ENCODE assay signal across 15 cellular contexts in genomic region chr10:59586407-59586891, GRCh38.
DNase-seq lines count a peak whose midpoint lies in the region; ATAC-seq and TF ChIP-seq lines count a peak whose summit lies in the region.
"Had no signal": no experiment of that assay in that cellular context is flagged by ENCODE, and none has a peak within 500 bp of the region (broad histone marks: within the 10 kb centered on the region; RNA-seq: fewer than 3 reads in every experiment).

No MANE protein-coding gene starts in this region.

- WGBS in sigmoid colon, 2 donors: 67 to 73% methylated on average over 2 of the region's 2 CpGs

- TF ChIP-seq POLR2A in sigmoid colon (IDR thresholded peaks at IDR 0.05): no peak

- TF ChIP-seq CTCF in LNCaP clone FGC (IDR thresholded peaks at IDR 0.05; ENCODE audit: control insufficient read depth, extremely low read depth, insufficient read depth) (no peak), colonic mucosa (IDR thresholded peaks at IDR 0.05) (no peak), sigmoid colon (IDR thresholded peaks at IDR 0.05) (no peak)

- no peak overlapping the region for H3K9ac ChIP-seq in colonic mucosa (ENCODE audit: low read depth in 2 of 2, low read length in 2 of 2)

- no peaks in the 10 kb centered on the region for H3K9me3 ChIP-seq in colonic mucosa
- H3K9me3 ChIP-seq in sigmoid colon: no peaks in the 10 kb centered on the region
- H3K9me3 ChIP-seq: BE2C had no signal

- H3K36me3 ChIP-seq in colonic mucosa (no peaks in the 10 kb centered on the region), sigmoid colon (no peaks in the 10 kb centered on the region)
- H3K36me3 ChIP-seq: BE2C had no signal

- peak; percentile 65 for DNase-seq in LNCaP clone FGC (ENCODE audit: low read depth)
- DNase-seq in colonic mucosa: no peak
- DNase-seq in left colon: no peak
- DNase-seq in sigmoid colon: no peak
- no peak for DNase-seq in activated CD4-positive, alpha-beta T cell treated with anti-CD3 and anti-CD28 coated beads, Interleukin-2, amount 50 U/mL, for 4 hours
- DNase-seq in NCI-H1436 (lab: John Stamatoyannopoulos, UW): no peak
- no peak for DNase-seq in effector CD8-positive, alpha-beta T cell (lab: John Stamatoyannopoulos, UW)
- DNase-seq: BE2C; CD4-positive, alpha-beta memory T cell; DND-41; NCI-H1417; NCI-H2029 treated with DMSO at 0.1 percent for 48 hours; NCI-H510A treated with DMSO at 0.1 percent for 48 hours; SIG-M5 had no signal

- intact Hi-C loops in colonic mucosa (cut with DNase I) (no loop called here), left colon (cut with DNase I, micrococcal nuclease) (no loop called here), sigmoid colon (cut with DNase I) (loop anchor here (5.0 kb wide), 1 partner anchor 49 kb away; no protein-coding TSS in a partner anchor)

- H3K4me3 ChIP-seq in LNCaP clone FGC (ENCODE audit: low read depth, low read length): no peak overlapping the region
- H3K4me3 ChIP-seq in colonic mucosa: no peak overlapping the region
- H3K4me3 ChIP-seq in sigmoid colon: no peak overlapping the region

- no peaks in the 10 kb centered on the region for H3K4me1 ChIP-seq in colonic mucosa
- peaks cover 0 to 58% (median 29%) of the 10 kb centered on the region in 4 donors for H3K4me1 ChIP-seq in sigmoid colon
- H3K4me1 ChIP-seq: BE2C had no signal

- H3K27me3 ChIP-seq in colonic mucosa (no peaks in the 10 kb centered on the region), sigmoid colon (no peaks in the 10 kb centered on the region)
- H3K27me3 ChIP-seq: BE2C had no signal

- ATAC-seq in left colon (peak; percentile 58), HG03342 (IDR thresholded peaks at IDR 0.05; ENCODE audit: unreplicated experiment) (no peak)

- H3K27ac ChIP-seq in colonic mucosa: peak overlapping the region; percentile 4
- H3K27ac ChIP-seq in sigmoid colon: peak overlapping the region in 3 of 4 donors; percentile 65 to 73 (median 68)

- peak in 3 of 4 donors; percentile 30 to 68 (median 46) for TF ChIP-seq EP300 in sigmoid colon (IDR thresholded peaks at IDR 0.05)
